7 cellular contexts compared by ENCODE assay signal in the genomic region with DNA sequence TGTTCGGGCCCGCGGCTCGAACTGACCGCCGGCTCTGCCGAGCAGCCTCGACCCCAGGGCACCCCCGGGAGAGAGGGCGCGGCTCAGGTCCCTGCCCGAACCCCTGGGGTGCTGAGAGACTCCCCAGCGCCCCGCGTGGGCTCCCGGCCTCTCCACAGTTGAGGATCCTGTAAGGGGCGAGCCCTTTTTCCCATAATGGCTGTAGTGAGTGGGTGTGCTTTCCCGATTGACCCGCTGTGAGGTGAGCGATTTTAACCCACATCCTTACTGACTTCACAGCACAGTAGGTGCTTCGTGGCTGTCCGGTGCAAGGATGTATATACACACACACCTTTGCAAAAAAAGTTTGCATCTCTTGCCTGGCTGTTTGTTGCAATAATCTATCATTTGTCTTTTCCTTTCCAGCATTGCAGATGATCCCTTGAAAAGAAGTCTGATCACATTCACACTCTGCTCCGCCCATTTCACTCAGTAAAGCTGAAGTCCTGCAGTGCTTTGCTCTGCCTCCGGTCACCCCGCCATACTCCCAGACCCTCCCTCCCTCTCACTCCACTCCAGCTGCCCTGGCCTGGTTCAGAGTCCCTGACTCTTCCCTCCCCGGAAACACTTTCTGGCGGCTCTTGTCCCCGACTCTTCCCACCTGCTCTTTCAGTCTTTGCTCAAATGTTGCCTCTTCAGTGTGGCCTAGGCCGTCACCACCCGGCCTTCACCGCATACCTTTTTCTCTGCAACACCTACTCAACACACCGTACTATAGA. TPM values are rescaled to one million over a fixed set of nuclear protein-coding genes. Genes with fewer than 3 reads are reported as not detected.
A peak's percentile ranks its signal among the peaks of the same experiment; 100 is the strongest.
DNase-seq lines count a peak whose midpoint lies in the region; FAIRE-seq and TF ChIP-seq lines count a peak whose summit lies in the region.

No MANE protein-coding gene starts in this region.

- FAIRE-seq in HTR-8/SVneo (lab: Jason Lieb, UNC), result no peak

- intact Hi-C loops in activated T-helper 1 cell treated with anti-CD3 and anti-CD28 coated beads, Interleukin-12 subunit alpha, Interleukin-12 subunit beta, Interleukin-2, Interleukin-4 antibody, amounts not matched to agents 30 ng/mL and 10 ng/mL and 1 ng/mL, durations not matched to agents 14 hours and 24 hours and 36 hours (cut with micrococcal nuclease), result loop anchor here (10.0 kb wide), 1 partner anchor 272 kb away; a partner anchor contains a TSS

- TF ChIP-seq CTCF in GM12874 (IDR thresholded peaks at IDR 0.05; ENCODE audit: insufficient read depth, low read depth, low read length), result 0 out of 2 replicates have a peak, but pooled peaks have one; percentile 25

- H3K9me3 ChIP-seq in subcutaneous abdominal adipose tissue (ENCODE audit: control insufficient read depth in 5 of 5, low read length in 5 of 5), result no peaks in the 10 kb centered on the region

- peaks cover 50% of the 10 kb centered on the region for H3K4me1 Mint-ChIP-seq in activated T-helper 1 cell treated with anti-CD3 and anti-CD28 coated beads, Interleukin-12 subunit alpha, Interleukin-12 subunit beta, Interleukin-2, Interleukin-4 antibody, amounts not matched to agents 30 ng/mL and 10 ng/mL and 1 ng/mL, durations not matched to agents 14 hours and 24 hours and 36 hours (ENCODE audit: low read depth)

- in situ Hi-C loops in G401 (cut with HindIII; ENCODE audit: low sequenced_read_pairs), result no loop called here

- H3K36me3 ChIP-seq in subcutaneous abdominal adipose tissue (ENCODE audit: control insufficient read depth in 5 of 5, insufficient read depth in 5 of 5, low read length in 5 of 5), result peaks cover 11 to 39% (median 24%) of the 10 kb centered on the region in 5 donors

- no peaks in the 10 kb centered on the region for H3K27me3 ChIP-seq in subcutaneous abdominal adipose tissue (ENCODE audit: control insufficient read depth in 5 of 5, insufficient read depth in 4 of 5, low read length in 5 of 5)

- H3K4me3 Mint-ChIP-seq in activated T-helper 1 cell treated with anti-CD3 and anti-CD28 coated beads, Interleukin-12 subunit alpha, Interleukin-12 subunit beta, Interleukin-2, Interleukin-4 antibody, amounts not matched to agents 30 ng/mL and 10 ng/mL and 1 ng/mL, durations not matched to agents 14 hours and 24 hours and 36 hours, result peak overlapping the region; percentile 88

- H3K4me3 ChIP-seq in subcutaneous abdominal adipose tissue (ENCODE audit: low read depth in 1 of 5, low read length in 5 of 5), result peak overlapping the region; percentile 70 to 90 (median 87)

- no peaks in the 10 kb centered on the region for H3K27me3 Mint-ChIP-seq in activated T-helper 1 cell treated with anti-CD3 and anti-CD28 coated beads, Interleukin-12 subunit alpha, Interleukin-12 subunit beta, Interleukin-2, Interleukin-4 antibody, amounts not matched to agents 30 ng/mL and 10 ng/mL and 1 ng/mL, durations not matched to agents 14 hours and 24 hours and 36 hours (ENCODE audit: insufficient read depth)

- no peaks in the 10 kb centered on the region for H3K9me3 Mint-ChIP-seq in activated T-helper 1 cell treated with anti-CD3 and anti-CD28 coated beads, Interleukin-12 subunit alpha, Interleukin-12 subunit beta, Interleukin-2, Interleukin-4 antibody, amounts not matched to agents 30 ng/mL and 10 ng/mL and 1 ng/mL, durations not matched to agents 14 hours and 24 hours and 36 hours

- DNase-seq in HTR-8/SVneo (ENCODE audit: insufficient read length, low spot score), result peak; percentile 21
- DNase-seq in activated T-helper 1 cell treated with anti-CD3 and anti-CD28 coated beads, Interleukin-12 subunit alpha, Interleukin-12 subunit beta, Interleukin-2, Interleukin-4 antibody, amounts not matched to agents 30 ng/mL and 10 ng/mL and 1 ng/mL, durations not matched to agents 14 hours and 24 hours and 36 hours (ENCODE audit: low spot score), result no peak
- DNase-seq in iPS-NIHi7 (ENCODE audit: extremely low spot score), result peak; percentile 50
- no peak for DNase-seq in SHP77 (lab: John Stamatoyannopoulos, UW)
- DNase-seq in G401 (ENCODE audit: low spot score), result no peak

- no peak overlapping the region for H3K27ac ChIP-seq in subcutaneous abdominal adipose tissue (ENCODE audit: low read depth, low read length)

- peaks cover 62% of the 10 kb centered on the region for H3K36me3 Mint-ChIP-seq in activated T-helper 1 cell treated with anti-CD3 and anti-CD28 coated beads, Interleukin-12 subunit alpha, Interleukin-12 subunit beta, Interleukin-2, Interleukin-4 antibody, amounts not matched to agents 30 ng/mL and 10 ng/mL and 1 ng/mL, durations not matched to agents 14 hours and 24 hours and 36 hours (ENCODE audit: low read depth)

- peaks cover 6 to 38% (median 26%) of the 10 kb centered on the region in 5 donors for H3K4me1 ChIP-seq in subcutaneous abdominal adipose tissue (ENCODE audit: control insufficient read depth in 5 of 5, insufficient read depth in 5 of 5, low read length in 5 of 5)

- H3K27ac Mint-ChIP-seq in activated T-helper 1 cell treated with anti-CD3 and anti-CD28 coated beads, Interleukin-12 subunit alpha, Interleukin-12 subunit beta, Interleukin-2, Interleukin-4 antibody, amounts not matched to agents 30 ng/mL and 10 ng/mL and 1 ng/mL, durations not matched to agents 14 hours and 24 hours and 36 hours, result peak overlapping the region; percentile 88

- H3K9ac ChIP-seq in subcutaneous abdominal adipose tissue (ENCODE audit: low read length in 5 of 5), result peak overlapping the region in 4 of 5 donors; percentile 60 to 89 (median 72)

RNA-seq across cellular contexts. Expression of a gene that starts 1.0 kb away (rescaled TPM):
- total RNA-seq in activated T-helper 1 cell treated with anti-CD3 and anti-CD28 coated beads, Interleukin-12 subunit alpha, Interleukin-12 subunit beta, Interleukin-2, Interleukin-4 antibody, amounts not matched to agents 30 ng/mL and 10 ng/mL and 1 ng/mL, durations not matched to agents 14 hours and 24 hours and 36 hours, result 137 and 151 TPM in 2 replicates
- 55.2 and 61.8 TPM in 2 replicates for total RNA-seq in G401 (2014; rRNA removed; shearing (Covaris generic))

RNA-seq across cellular contexts. Expression of a gene that starts 15.3 kb away (rescaled TPM):
- 86.9 and 88.6 TPM in 2 replicates for total RNA-seq in activated T-helper 1 cell treated with anti-CD3 and anti-CD28 coated beads, Interleukin-12 subunit alpha, Interleukin-12 subunit beta, Interleukin-2, Interleukin-4 antibody, amounts not matched to agents 30 ng/mL and 10 ng/mL and 1 ng/mL, durations not matched to agents 14 hours and 24 hours and 36 hours
- total RNA-seq in G401 (2014; rRNA removed; shearing (Covaris generic)), result 54.2 and 59.0 TPM in 2 replicates

Comparison
In these comparisons a context has a peak if more than half of its experiments do, and no peak if none do; other contexts are left out.
1. DNase-seq: peak in HTR-8/SVneo (single experiment) and iPS-NIHi7 (single experiment); none in activated T-helper 1 cell treated with anti-CD3 and anti-CD28 coated beads, Interleukin-12 subunit alpha, Interleukin-12 subunit beta, Interleukin-2, Interleukin-4 antibody, amounts not matched to agents 30 ng/mL and 10 ng/mL and 1 ng/mL, durations not matched to agents 14 hours and 24 hours and 36 hours (single experiment), SHP77 (0 of 2) and G401 (single experiment).